In genomic region chr1:98325646-98326441, GRCh38 we compare ENCODE assay signal across 1 cellular context.
TF ChIP-seq lines count a peak whose summit lies in the region.

No MANE protein-coding gene starts in this region.

TF ChIP-seq in A549, 52 proteins besides CTCF, POLR2A, EP300 and RAD21 (continued from another document):
- TF ChIP-seq HMGXB4 (CRISPR knock-in tag; IDR thresholded peaks at IDR 0.05; ENCODE audit: borderline replicate concordance) (no peak), TP53 (CRISPR knock-in tag; IDR thresholded peaks at IDR 0.05) (no peak), NFE2L2 (conservative IDR thresholded peaks at IDR 0.05; ENCODE audit: low read length) (no peak), CBX2 (IDR thresholded peaks at IDR 0.05; ENCODE audit: borderline replicate concordance, low read depth) (no peak), CEBPB (IDR thresholded peaks at IDR 0.05) (peak; percentile 47 to 89; a peak in 3 of 4 replicates), POLR2AphosphoS2 (conservative IDR thresholded peaks at IDR 0.05; ENCODE audit: low read length) (no peak), GATA3 (IDR thresholded peaks at IDR 0.05; ENCODE audit: borderline replicate concordance) (peak; percentile 81; the same call in 1 of the 2 replicates), JUNB (IDR thresholded peaks at IDR 0.05) (peak; percentile 80), FOSL2 (IDR thresholded peaks at IDR 0.05) (peak; percentile 76), FOSL2 (CRISPR knock-in tag; IDR thresholded peaks at IDR 0.05) (peak; percentile 93), RFX5 (IDR thresholded peaks at IDR 0.05) (no peak), TFCP2L1 (CRISPR knock-in tag; IDR thresholded peaks at IDR 0.05) (no peak), JUN (IDR thresholded peaks at IDR 0.05) (peak; percentile 63 to 68; a peak in 3 of 5 replicates), SMC3 (IDR thresholded peaks at IDR 0.05) (peak; percentile 45; the same call in 1 of the 3 replicates), REST (IDR thresholded peaks at IDR 0.05) (no peak), HEYL (CRISPR knock-in tag; IDR thresholded peaks at IDR 0.05) (no peak), MYC (IDR thresholded peaks at IDR 0.05; ENCODE audit: borderline replicate concordance, low read length) (no peak), HOXB5 (CRISPR knock-in tag; IDR thresholded peaks at IDR 0.05) (no peak), KDM1A (IDR thresholded peaks at IDR 0.05; ENCODE audit: low read depth) (no peak), CHD4 (IDR thresholded peaks at IDR 0.05; ENCODE audit: borderline replicate concordance) (no peak), RARB (CRISPR knock-in tag; IDR thresholded peaks at IDR 0.05) (no peak), RCOR1 (IDR thresholded peaks at IDR 0.05; ENCODE audit: low read depth, low read length) (no peak), ZFP36 (IDR thresholded peaks at IDR 0.05; ENCODE audit: borderline replicate concordance, partially characterized antibody) (no peak), E2F6 (IDR thresholded peaks at IDR 0.05; ENCODE audit: borderline replicate concordance, low read depth) (peak; percentile 88), ELK1 (IDR thresholded peaks at IDR 0.05; ENCODE audit: low read depth, low read length) (no peak), USF2 (IDR thresholded peaks at IDR 0.05) (no peak), SREBF2 (IDR thresholded peaks at IDR 0.05) (no peak), EHF (CRISPR knock-in tag; IDR thresholded peaks at IDR 0.05) (no peak), PBX3 (IDR thresholded peaks at IDR 0.05) (no peak), ZNF302 (CRISPR knock-in tag; IDR thresholded peaks at IDR 0.05) (no peak), HDAC2 (IDR thresholded peaks at IDR 0.05) (no peak), EHMT2 (IDR thresholded peaks at IDR 0.05; ENCODE audit: low read depth) (no peak), CBX8 (IDR thresholded peaks at IDR 0.05) (no peak), ATOH8 (CRISPR knock-in tag; IDR thresholded peaks at IDR 0.05; ENCODE audit: low read depth) (no peak), HOXA7 (CRISPR knock-in tag; IDR thresholded peaks at IDR 0.05) (no peak), NPAS2 (CRISPR knock-in tag; IDR thresholded peaks at IDR 0.05; ENCODE audit: borderline replicate concordance) (no peak), MAFK (IDR thresholded peaks at IDR 0.05; ENCODE audit: partially characterized antibody) (no peak), KDM5A (IDR thresholded peaks at IDR 0.05) (no peak), BHLHE40 (IDR thresholded peaks at IDR 0.05; ENCODE audit: low read depth, low read length) (no peak), ZSCAN20 (CRISPR knock-in tag; IDR thresholded peaks at IDR 0.05) (no peak), ZC3H11A (IDR thresholded peaks at IDR 0.05) (no peak), BCL3 (IDR thresholded peaks at IDR 0.05) (0 out of 3 replicates have a peak, but pooled peaks have one; percentile 45), FOSB (CRISPR knock-in tag; IDR thresholded peaks at IDR 0.05) (no peak)
